1 cellular context compared by ENCODE assay signal in genomic region chr2:200851398-200852248, GRCh38.
TF ChIP-seq lines count a peak whose summit lies in the region.

No MANE protein-coding gene starts in this region.

TF ChIP-seq in WTC11, 78 proteins besides CTCF, POLR2A, EP300 and RAD21:
- TF ChIP-seq, protein P1, sequence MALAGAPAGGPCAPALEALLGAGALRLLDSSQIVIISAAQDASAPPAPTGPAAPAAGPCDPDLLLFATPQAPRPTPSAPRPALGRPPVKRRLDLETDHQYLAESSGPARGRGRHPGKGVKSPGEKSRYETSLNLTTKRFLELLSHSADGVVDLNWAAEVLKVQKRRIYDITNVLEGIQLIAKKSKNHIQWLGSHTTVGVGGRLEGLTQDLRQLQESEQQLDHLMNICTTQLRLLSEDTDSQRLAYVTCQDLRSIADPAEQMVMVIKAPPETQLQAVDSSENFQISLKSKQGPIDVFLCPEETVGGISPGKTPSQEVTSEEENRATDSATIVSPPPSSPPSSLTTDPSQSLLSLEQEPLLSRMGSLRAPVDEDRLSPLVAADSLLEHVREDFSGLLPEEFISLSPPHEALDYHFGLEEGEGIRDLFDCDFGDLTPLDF (CRISPR knock-in tag; IDR thresholded peaks at IDR 0.05) = no peak
- TF ChIP-seq JAZF1 (CRISPR knock-in tag; IDR thresholded peaks at IDR 0.05) (no peak), TEAD4 (CRISPR knock-in tag; IDR thresholded peaks at IDR 0.05) (no peak), FOXJ3 (CRISPR knock-in tag; IDR thresholded peaks at IDR 0.05; ENCODE audit: borderline replicate concordance) (no peak), OVOL2 (CRISPR knock-in tag; IDR thresholded peaks at IDR 0.05; ENCODE audit: borderline replicate concordance) (no peak), ZNF671 (CRISPR knock-in tag; IDR thresholded peaks at IDR 0.05) (no peak)
- TF ChIP-seq, protein P2, sequence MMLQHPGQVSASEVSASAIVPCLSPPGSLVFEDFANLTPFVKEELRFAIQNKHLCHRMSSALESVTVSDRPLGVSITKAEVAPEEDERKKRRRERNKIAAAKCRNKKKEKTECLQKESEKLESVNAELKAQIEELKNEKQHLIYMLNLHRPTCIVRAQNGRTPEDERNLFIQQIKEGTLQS (CRISPR knock-in tag; conservative IDR thresholded peaks at IDR 0.05) = no peak
- TF ChIP-seq, protein P3, sequence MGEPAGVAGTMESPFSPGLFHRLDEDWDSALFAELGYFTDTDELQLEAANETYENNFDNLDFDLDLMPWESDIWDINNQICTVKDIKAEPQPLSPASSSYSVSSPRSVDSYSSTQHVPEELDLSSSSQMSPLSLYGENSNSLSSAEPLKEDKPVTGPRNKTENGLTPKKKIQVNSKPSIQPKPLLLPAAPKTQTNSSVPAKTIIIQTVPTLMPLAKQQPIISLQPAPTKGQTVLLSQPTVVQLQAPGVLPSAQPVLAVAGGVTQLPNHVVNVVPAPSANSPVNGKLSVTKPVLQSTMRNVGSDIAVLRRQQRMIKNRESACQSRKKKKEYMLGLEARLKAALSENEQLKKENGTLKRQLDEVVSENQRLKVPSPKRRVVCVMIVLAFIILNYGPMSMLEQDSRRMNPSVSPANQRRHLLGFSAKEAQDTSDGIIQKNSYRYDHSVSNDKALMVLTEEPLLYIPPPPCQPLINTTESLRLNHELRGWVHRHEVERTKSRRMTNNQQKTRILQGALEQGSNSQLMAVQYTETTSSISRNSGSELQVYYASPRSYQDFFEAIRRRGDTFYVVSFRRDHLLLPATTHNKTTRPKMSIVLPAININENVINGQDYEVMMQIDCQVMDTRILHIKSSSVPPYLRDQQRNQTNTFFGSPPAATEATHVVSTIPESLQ (CRISPR knock-in tag; IDR thresholded peaks at IDR 0.05) = no peak
- TF ChIP-seq, protein P4, sequence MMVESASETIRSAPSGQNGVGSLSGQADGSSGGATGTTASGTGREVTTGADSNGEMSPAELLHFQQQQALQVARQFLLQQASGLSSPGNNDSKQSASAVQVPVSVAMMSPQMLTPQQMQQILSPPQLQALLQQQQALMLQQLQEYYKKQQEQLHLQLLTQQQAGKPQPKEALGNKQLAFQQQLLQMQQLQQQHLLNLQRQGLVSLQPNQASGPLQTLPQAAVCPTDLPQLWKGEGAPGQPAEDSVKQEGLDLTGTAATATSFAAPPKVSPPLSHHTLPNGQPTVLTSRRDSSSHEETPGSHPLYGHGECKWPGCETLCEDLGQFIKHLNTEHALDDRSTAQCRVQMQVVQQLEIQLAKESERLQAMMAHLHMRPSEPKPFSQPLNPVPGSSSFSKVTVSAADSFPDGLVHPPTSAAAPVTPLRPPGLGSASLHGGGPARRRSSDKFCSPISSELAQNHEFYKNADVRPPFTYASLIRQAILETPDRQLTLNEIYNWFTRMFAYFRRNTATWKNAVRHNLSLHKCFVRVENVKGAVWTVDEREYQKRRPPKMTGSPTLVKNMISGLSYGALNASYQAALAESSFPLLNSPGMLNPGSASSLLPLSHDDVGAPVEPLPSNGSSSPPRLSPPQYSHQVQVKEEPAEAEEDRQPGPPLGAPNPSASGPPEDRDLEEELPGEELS (CRISPR knock-in tag; IDR thresholded peaks at IDR 0.05) = no peak
TF ChIP-seq in WTC11: peak in this region for 0.
